18 cellular contexts compared by ENCODE assay signal in genomic region chr22:20650294-20651207, GRCh38.
DNase-seq lines count a peak whose midpoint lies in the region; ATAC-seq, FAIRE-seq and TF ChIP-seq lines count a peak whose summit lies in the region.
"Had no signal": no experiment of that assay in that cellular context is flagged by ENCODE, and none has a peak within 500 bp of the region (broad histone marks: within the 10 kb centered on the region; RNA-seq: fewer than 3 reads in every experiment).

No MANE protein-coding gene starts in this region.

- no peak for TF ChIP-seq POLR2A in vagina (IDR thresholded peaks at IDR 0.05)
- no peak for TF ChIP-seq POLR2A in GM12892 (IDR thresholded peaks at IDR 0.05; ENCODE audit: low read depth, low read length)

- H3K9me3 ChIP-seq in right atrium auricular region = no peaks in the 10 kb centered on the region
- H3K9me3 ChIP-seq in right cardiac atrium (ENCODE audit: control insufficient read depth, low read length) = no peaks in the 10 kb centered on the region
- no peaks in the 10 kb centered on the region for H3K9me3 ChIP-seq in vagina
- H3K9me3 ChIP-seq: Caco-2 had no signal

- H3K4me1 ChIP-seq in right atrium auricular region (no peaks in the 10 kb centered on the region), right cardiac atrium (ENCODE audit: control insufficient read depth, insufficient read depth, low read length) (no peaks in the 10 kb centered on the region), vagina (no peaks in the 10 kb centered on the region)
- H3K4me1 ChIP-seq: Caco-2 had no signal

- H3K27ac ChIP-seq in right atrium auricular region (no peak overlapping the region), right cardiac atrium (ENCODE audit: low read length) (no peak overlapping the region), vagina (no peak overlapping the region)
- H3K27ac ChIP-seq: GM23248 had no signal

- H3K9me3 Mint-ChIP-seq in endothelial cell (ENCODE audit: unreplicated experiment) = no peaks in the 10 kb centered on the region
- H3K9me3 Mint-ChIP-seq in nephron = no peaks in the 10 kb centered on the region

- no peak for TF ChIP-seq CTCF in right atrium auricular region (IDR thresholded peaks at IDR 0.05)
- no peak for TF ChIP-seq CTCF in endothelial cell (IDR thresholded peaks at IDR 0.05; ENCODE audit: unreplicated experiment)
- no peak for TF ChIP-seq CTCF in nephron (IDR thresholded peaks at IDR 0.05; ENCODE audit: unreplicated experiment in 3 of 3)
- no peak for TF ChIP-seq CTCF in vagina (IDR thresholded peaks at IDR 0.05)

- WGBS in right cardiac atrium = 75% methylated on average over 13 of the region's 13 CpGs

- intact Hi-C loops in right cardiac atrium (cut with DNase I) (no loop called here), vagina (cut with DNase I) (no loop called here)

- H3K27me3 ChIP-seq in right atrium auricular region = no peaks in the 10 kb centered on the region
- no peaks in the 10 kb centered on the region for H3K27me3 ChIP-seq in right cardiac atrium (ENCODE audit: control insufficient read depth, insufficient read depth)
- no peaks in the 10 kb centered on the region for H3K27me3 ChIP-seq in vagina

- H3K36me3 Mint-ChIP-seq in endothelial cell (ENCODE audit: low read depth, unreplicated experiment) = peaks cover 4% of the 10 kb centered on the region
- no peaks in the 10 kb centered on the region for H3K36me3 Mint-ChIP-seq in nephron (ENCODE audit: low read depth)
- H3K36me3 Mint-ChIP-seq: CD4-positive, CD25-positive, alpha-beta regulatory T cell had no signal

- H3K4me1 Mint-ChIP-seq in endothelial cell (ENCODE audit: unreplicated experiment) = peaks cover 7% of the 10 kb centered on the region
- H3K4me1 Mint-ChIP-seq in nephron = peaks cover 6% of the 10 kb centered on the region

- H3K4me3 ChIP-seq in right atrium auricular region (no peak overlapping the region), right cardiac atrium (ENCODE audit: low read length) (no peak overlapping the region), vagina (no peak overlapping the region)
- H3K4me3 ChIP-seq: GM23248 had no signal

- H3K36me3 ChIP-seq in right atrium auricular region = no peaks in the 10 kb centered on the region
- H3K36me3 ChIP-seq in vagina = no peaks in the 10 kb centered on the region

- H3K27ac Mint-ChIP-seq in endothelial cell (ENCODE audit: unreplicated experiment) (no peak overlapping the region), nephron (peak overlapping the region in 2 of 3 experiments; percentile 4 to 18)

- peak overlapping the region; percentile 5 for H3K4me3 Mint-ChIP-seq in endothelial cell (ENCODE audit: unreplicated experiment)
- no peak overlapping the region for H3K4me3 Mint-ChIP-seq in nephron
- H3K4me3 Mint-ChIP-seq: CD4-positive, CD25-positive, alpha-beta regulatory T cell had no signal

- ATAC-seq in right cardiac atrium = no peak
- ATAC-seq in HG03045 (IDR thresholded peaks at IDR 0.05; ENCODE audit: unreplicated experiment) = no peak

- FAIRE-seq in GM12892 (lab: Jason Lieb, UNC) = no peak
- FAIRE-seq: RCC 7860 had no signal

- H3K27me3 Mint-ChIP-seq in endothelial cell (ENCODE audit: unreplicated experiment) = peaks cover 3% of the 10 kb centered on the region
- H3K27me3 Mint-ChIP-seq in nephron (ENCODE audit: low read depth) = peaks cover 5% of the 10 kb centered on the region

- DNase-seq in right atrium auricular region (ENCODE audit: low spot score) (peak; percentile 26), right cardiac atrium (no peak), endothelial cell (ENCODE audit: low spot score) (peak; percentile 1), vagina (ENCODE audit: extremely low spot score in 2 of 2) (peak; percentile 37 to 64), GM12892 (ENCODE audit: insufficient read length) (no peak), NCI-H1694 treated with DMSO at 0.1 percent for 48 hours (lab: John Stamatoyannopoulos, UW) (no peak)
- DNase-seq: Caco-2; CD4-positive, CD25-positive, alpha-beta regulatory T cell; DMS53; GM23248; MV-4-11; NCI-H1417; NCI-H1930; NCI-H526 treated with DMSO at 0.1 percent for 48 hours; Right ventricle myocardium superior had no signal

Comparison
In these comparisons a context has a peak if more than half of its experiments do, and no peak if none do; other contexts are left out.
1. DNase-seq: peak in right atrium auricular region (single experiment), endothelial cell (single experiment) and vagina (2 of 2); none in right cardiac atrium (0 of 3), GM12892 (single experiment) and NCI-H1694 treated with DMSO at 0.1 percent for 48 hours (single experiment).